In the genomic region with DNA sequence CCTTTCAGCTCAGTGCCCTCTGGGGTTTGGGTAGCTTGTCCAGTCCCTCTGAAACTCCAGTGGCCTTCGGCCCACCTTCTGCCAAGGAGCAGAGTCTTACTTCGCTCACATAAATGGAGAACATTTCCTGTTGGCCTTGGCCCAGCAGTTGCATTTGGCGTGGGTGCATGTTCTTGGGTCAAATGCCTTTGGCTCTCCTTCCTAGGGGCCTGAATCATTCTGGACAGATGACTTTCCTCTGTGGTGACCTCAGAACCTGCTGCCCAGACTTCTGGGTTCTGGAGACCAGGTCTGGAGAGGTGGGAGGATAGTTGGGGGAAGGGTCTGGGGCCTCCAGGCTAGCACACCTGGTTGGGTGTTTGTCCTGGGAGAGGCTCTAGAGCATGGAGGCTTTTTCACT, we compare ENCODE assay signal across 14 cellular contexts. TPM values are rescaled to one million over a fixed set of nuclear protein-coding genes. Genes with fewer than 3 reads are reported as not detected.
DNase-seq lines count a peak whose midpoint lies in the region; ATAC-seq, FAIRE-seq and TF ChIP-seq lines count a peak whose summit lies in the region.
"Had no signal": no experiment of that assay in that cellular context is flagged by ENCODE, and none has a peak within 500 bp of the region (broad histone marks: within the 10 kb centered on the region; RNA-seq: fewer than 3 reads in every experiment).

No MANE protein-coding gene starts in this region.

- intact Hi-C loops in IMR-90 (cut with micrococcal nuclease) = no loop called here
- intact Hi-C loops in ovary (cut with DNase I) = no loop called here

- 60% methylated on average over 1 of the region's 3 CpGs; no CpG with 5 or more reads in 1 of the 2 experiments for whole genome bisulfite sequencing in IMR-90 (ENCODE audit: extremely low coverage in 2 of 2, insufficient read length in 1 of 2), 2 experiments
- 20 to 25% (median 24%) methylated on average over 3 of the region's 3 CpGs for WGBS in ovary, 3 donors

- H3K27me3 ChIP-seq in IMR-90 (ENCODE audit: control insufficient read depth, insufficient read depth, low read length) (no peaks in the 10 kb centered on the region), ovary (no peaks in the 10 kb centered on the region)

- dilution Hi-C loops in IMR-90 (cut with HindIII; ENCODE audit: low sequenced_read_pairs, unreplicated experiment) = loop anchor here (25.0 kb wide), 1 partner anchor 88 kb away; no protein-coding TSS in a partner anchor

- peak overlapping the region; percentile 41; the same call in 1 of the 2 replicates for H2BK20ac ChIP-seq in IMR-90 (ENCODE audit: low read depth, low read length)

- no peaks in the 10 kb centered on the region; the same call in none of the 2 replicates for H3K36me3 ChIP-seq in IMR-90 (ENCODE audit: control insufficient read depth, insufficient read depth, low read length)
- no peaks in the 10 kb centered on the region for H3K36me3 ChIP-seq in ovary

- H3K4ac ChIP-seq in IMR-90 (ENCODE audit: low read depth, low read length) = 0 out of 2 replicates have a peak overlapping the region, but pooled peaks have one; percentile 34

- peak overlapping the region; percentile 41; the same call in 1 of the 2 replicates for H4K91ac ChIP-seq in IMR-90 (ENCODE audit: insufficient read depth, low read depth, low read length)

- H2AK5ac ChIP-seq in IMR-90 (ENCODE audit: low read depth, low read length) = peak overlapping the region; percentile 50; the same call in 1 of the 2 replicates

- POLR2A ChIA-PET in IMR-90 (lab: Charles Lee; ENCODE audit: unreplicated experiment) = no interaction called here

- H3K56ac ChIP-seq in IMR-90 (ENCODE audit: extremely low read depth, insufficient read depth, low read length) = no peak overlapping the region

- H3K27ac ChIP-seq in IMR-90 (ENCODE audit: insufficient read depth, low read length) (no peak overlapping the region), ovary (no peak overlapping the region)

- H3K14ac ChIP-seq in IMR-90 (replicated peaks; ENCODE audit: low read depth, low read length) = peak overlapping the region; percentile 49; the same call in 1 of the 2 replicates

- H3K9me3 ChIP-seq in IMR-90 (ENCODE audit: control insufficient read depth, insufficient read depth, low read length) = no peaks in the 10 kb centered on the region
- H3K9me3 ChIP-seq in ovary = no peaks in the 10 kb centered on the region
- H3K9me3 ChIP-seq: Caco-2 had no signal

- H2BK120ac ChIP-seq in IMR-90 (ENCODE audit: low read depth, low read length) = no peak overlapping the region

- DNase-seq in AG20443 (ENCODE audit: low spot score) (peak; percentile 77), IMR-90 (peak; percentile 86), choroid plexus epithelial cell (ENCODE audit: low read depth) (peak; percentile 73), ovary (peak; percentile 43 to 79 (median 71)), SHP77 (lab: John Stamatoyannopoulos, UW) (no peak), GM12891 (ENCODE audit: insufficient read length, low spot score) (no peak)
- DNase-seq: Caco-2; Kasumi-1; midbrain; NCI-H526; stimulated activated CD4-positive, alpha-beta T cell treated with anti-CD3 and anti-CD28 coated beads, Interleukin-15, amount 100 ng/mL, for 24 hours; T-helper 2 cell had no signal

- no peak for FAIRE-seq in GM12891 (lab: Jason Lieb, UNC)

- TF ChIP-seq RAD21 in IMR-90 (IDR thresholded peaks at IDR 0.05; ENCODE audit: low read length) = no peak

- no peak overlapping the region for H3K23ac ChIP-seq in IMR-90 (ENCODE audit: low read depth, low read length)

- H2AK9ac ChIP-seq in IMR-90 (replicated peaks; ENCODE audit: low read depth, low read length, poor library complexity) = no peak overlapping the region

- H3K4me3 ChIP-seq in IMR-90 (ENCODE audit: insufficient read depth, low read depth, low read length) = no peak overlapping the region
- no peak overlapping the region for H3K4me3 ChIP-seq in choroid plexus epithelial cell (ENCODE audit: low read depth, low read length)
- no peak overlapping the region for H3K4me3 ChIP-seq in ovary

- BruUV-seq in IMR-90 (replicated peaks; lab: Mats Ljungman, UMichigan) = no TSS peak

- TF ChIP-seq EP300 in ovary (IDR thresholded peaks at IDR 0.05) = no peak

- peak; percentile 68 for ATAC-seq in IMR-90 (ENCODE audit: low read depth)
- no peak for ATAC-seq in HG02571 (IDR thresholded peaks at IDR 0.05; ENCODE audit: unreplicated experiment)
- ATAC-seq in GM18858 (IDR thresholded peaks at IDR 0.05; ENCODE audit: unreplicated experiment) = no peak

- peak overlapping the region in 1 of 2 experiments; percentile 59; a peak in 1 of 4 replicates for H4K8ac ChIP-seq in IMR-90 (ENCODE audit: low read depth in 2 of 2, low read length in 2 of 2)

- peaks cover 14% of the 10 kb centered on the region for H3K9me1 ChIP-seq in IMR-90 (ENCODE audit: insufficient read depth, low read length)

- peaks cover 9 to 31% of the 10 kb centered on the region in 2 experiments; a peak in 3 of 4 replicates for H3K79me1 ChIP-seq in IMR-90 (ENCODE audit: low read depth in 1 of 2, low read length in 2 of 2)

- H2BK15ac ChIP-seq in IMR-90 (ENCODE audit: low read depth, low read length) = peak overlapping the region; percentile 20; the same call in 2 of the 3 replicates

- H3K18ac ChIP-seq in IMR-90 (ENCODE audit: low read depth, low read length) = peak overlapping the region; percentile 42; the same call in 1 of the 2 replicates

- no peak overlapping the region; the same call in 1 of the 2 replicates for H4K5ac ChIP-seq in IMR-90 (ENCODE audit: low read depth, low read length)

- peak overlapping the region; percentile 25; the same call in 1 of the 2 replicates for H3K4me2 ChIP-seq in IMR-90 (ENCODE audit: low read depth, low read length)

- peak overlapping the region; percentile 64 for H2AFZ ChIP-seq in IMR-90 (replicated peaks; ENCODE audit: low read length, poor library complexity)

- H4K20me1 ChIP-seq in IMR-90 (ENCODE audit: insufficient read depth, low read length) = no peaks in the 10 kb centered on the region

- H2BK5ac ChIP-seq in IMR-90 (ENCODE audit: low read depth, low read length, poor library complexity, severe bottlenecking) = peak overlapping the region; percentile 69

- TF ChIP-seq CTCF in IMR-90 (conservative IDR thresholded peaks at IDR 0.05; ENCODE audit: low read depth, low read length) = no peak
- TF ChIP-seq CTCF in choroid plexus epithelial cell (conservative IDR thresholded peaks at IDR 0.05; ENCODE audit: low read depth, low read length) = no peak
- no peak for TF ChIP-seq CTCF in ovary (IDR thresholded peaks at IDR 0.05)

- TF ChIP-seq POLR2A in IMR-90 (IDR thresholded peaks at IDR 0.05; ENCODE audit: low read depth, low read length) = no peak
- no peak for TF ChIP-seq POLR2A in ovary (IDR thresholded peaks at IDR 0.05)
- no peak for TF ChIP-seq POLR2A in GM12891 (IDR thresholded peaks at IDR 0.05; ENCODE audit: low read depth, low read length)

- H3K4me1 ChIP-seq in IMR-90 (ENCODE audit: control insufficient read depth, insufficient read depth, low read length) (peaks cover 14% of the 10 kb centered on the region), ovary (ENCODE audit: insufficient read depth) (no peaks in the 10 kb centered on the region)
- H3K4me1 ChIP-seq: Caco-2 had no signal

- CTCF ChIA-PET in IMR-90 (lab: Yijun Ruan, JAX) = interaction anchor here (1.2 kb wide), 1 partner anchor 11 kb away, joined by 3 read pairs; no protein-coding TSS in a partner anchor

- no peak overlapping the region for H3K9ac ChIP-seq in IMR-90 (ENCODE audit: low read depth, low read length)

- in situ Hi-C loops in IMR-90 (cut with MboI; ENCODE audit: low sequenced_read_pairs) = no loop called here

TF ChIP-seq in IMR-90, 13 proteins besides CTCF, POLR2A, EP300 and RAD21:
- TF ChIP-seq, protein P1, sequence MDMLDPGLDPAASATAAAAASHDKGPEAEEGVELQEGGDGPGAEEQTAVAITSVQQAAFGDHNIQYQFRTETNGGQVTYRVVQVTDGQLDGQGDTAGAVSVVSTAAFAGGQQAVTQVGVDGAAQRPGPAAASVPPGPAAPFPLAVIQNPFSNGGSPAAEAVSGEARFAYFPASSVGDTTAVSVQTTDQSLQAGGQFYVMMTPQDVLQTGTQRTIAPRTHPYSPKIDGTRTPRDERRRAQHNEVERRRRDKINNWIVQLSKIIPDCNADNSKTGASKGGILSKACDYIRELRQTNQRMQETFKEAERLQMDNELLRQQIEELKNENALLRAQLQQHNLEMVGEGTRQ (IDR thresholded peaks at IDR 0.05; ENCODE audit: low read depth, low read length) = no peak
- no peak for TF ChIP-seq SMC3 (IDR thresholded peaks at IDR 0.05; ENCODE audit: low read depth, low read length)

TF ChIP-seq in GM12891, 5 proteins besides CTCF, POLR2A, EP300 and RAD21:
- TF ChIP-seq TAF1 (IDR thresholded peaks at IDR 0.05; ENCODE audit: low read depth, low read length) (no peak), PAX5 (IDR thresholded peaks at IDR 0.05; ENCODE audit: insufficient read depth, low read length, severe bottlenecking) (no peak), SPI1 (IDR thresholded peaks at IDR 0.05; ENCODE audit: low read depth, low read length) (no peak), POU2F2 (IDR thresholded peaks at IDR 0.05; ENCODE audit: low read depth, low read length) (no peak), POLR2AphosphoS5 (IDR thresholded peaks at IDR 0.05; ENCODE audit: low read depth, low read length) (no peak)

RNA-seq across cellular contexts. Expression of a gene that starts 29.3 kb away (rescaled TPM):
- total RNA-seq in IMR-90 (2012; rRNA removed) (40.0 and 47.5 TPM in 2 replicates), ovary (1 to 10 TPM; 2.0 to 9.1 (median 3.3) TPM)
- polyA plus RNA-seq in IMR-90 (2012; rRNA removed) (42.7 and 46.9 TPM in 2 replicates), ovary (1 to 10 TPM; 2.6 to 2.7 TPM)
- 29.3 and 63.1 TPM in 2 replicates for polyA plus RNA-seq in IMR-90 (2012; cell fraction: cytosol; rRNA removed)
- 24.3 and 25.0 TPM in 2 replicates for polyA plus RNA-seq in IMR-90 (2012; cell fraction: nucleus; rRNA removed; ENCODE audit: low replicate concordance)
- polyA plus RNA-seq in GM12891 (2012; ENCODE audit: low read depth, missing spikeins) = 77.5 TPM

Comparison
In these comparisons a context has a peak if more than half of its experiments do, and no peak if none do; other contexts are left out.
1. DNase-seq: peak in AG20443 (single experiment), IMR-90 (single experiment), choroid plexus epithelial cell (single experiment) and ovary (5 of 5); none in SHP77 (0 of 2) and GM12891 (single experiment).